Comparison of ENCODE assay signal across 10 cellular contexts in the genomic region with DNA sequence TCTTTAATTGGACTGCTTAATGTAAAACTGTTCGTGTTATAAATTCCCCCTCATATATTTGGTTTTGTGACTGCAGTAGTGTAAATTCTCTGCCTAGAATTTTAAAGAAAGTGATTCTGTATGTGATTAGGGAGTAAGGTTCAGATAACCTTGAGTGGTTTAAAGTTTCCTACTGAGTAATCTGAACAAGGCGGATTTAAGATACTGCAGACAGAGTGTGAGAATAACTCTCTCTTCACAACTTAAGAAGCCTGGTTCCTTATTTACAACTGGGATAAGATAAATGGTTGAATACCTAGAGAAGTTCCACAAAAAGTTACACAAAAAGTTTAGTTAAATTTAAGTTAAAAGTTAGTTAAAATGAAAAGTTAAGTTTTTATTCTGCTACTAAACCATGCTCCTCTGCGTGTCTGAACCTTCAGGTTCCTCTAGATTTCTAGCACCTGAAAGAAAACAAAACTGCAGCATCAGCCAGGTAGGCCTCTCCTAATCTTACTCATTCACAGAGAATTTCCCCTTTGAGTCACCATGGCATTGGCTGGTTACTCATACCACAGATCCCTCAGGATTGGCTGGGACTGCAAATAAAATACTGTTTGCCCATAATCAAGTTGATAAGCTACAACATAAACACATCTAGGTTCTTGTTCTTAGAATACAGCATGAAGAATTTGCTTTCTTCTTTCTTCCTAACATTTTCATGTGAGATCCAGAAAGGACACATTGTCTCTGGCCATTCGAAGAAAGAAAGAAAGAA. TPM values are rescaled to one million over a fixed set of nuclear protein-coding genes. Genes with fewer than 3 reads are reported as not detected.
DNase-seq lines count a peak whose midpoint lies in the region; ATAC-seq, FAIRE-seq and TF ChIP-seq lines count a peak whose summit lies in the region.
"Had no signal": no experiment of that assay in that cellular context is flagged by ENCODE, and none has a peak within 500 bp of the region (broad histone marks: within the 10 kb centered on the region; RNA-seq: fewer than 3 reads in every experiment).

TSS of gene ARL14 (plus strand) at position 614 of the 757 bp plus-strand sequence. CDS start 187 bp downstream, outside the sequence.

- peaks cover 2% of the 10 kb centered on the region for H3K36me3 Mint-ChIP-seq in T-helper 17 cell (ENCODE audit: low read depth)

- no peak for TF ChIP-seq CTCF in hepatocyte (IDR thresholded peaks at IDR 0.05; ENCODE audit: poor library complexity)

- H2AFZ ChIP-seq in hepatocyte, result peak within 1 kb of the TSS; percentile 17

- H3K27me3 ChIP-seq in hepatocyte (no peaks in the 10 kb centered on the region), small intestine (ENCODE audit: control insufficient read depth in 2 of 2, insufficient read depth in 2 of 2, low read length in 2 of 2) (no peaks in the 10 kb centered on the region), H7 (ENCODE audit: control insufficient read depth, insufficient read depth, low read length) (no peaks in the 10 kb centered on the region)

- no peaks in the 10 kb centered on the region for H3K9me2 ChIP-seq in hepatocyte (replicated peaks; ENCODE audit: insufficient read depth)

- H3K9me3 ChIP-seq in hepatocyte (ENCODE audit: low read depth), result no peaks in the 10 kb centered on the region
- H3K9me3 ChIP-seq in small intestine (ENCODE audit: control insufficient read depth, low read depth), result no peaks in the 10 kb centered on the region
- no peaks in the 10 kb centered on the region for H3K9me3 ChIP-seq in T-helper 17 cell (ENCODE audit: control insufficient read depth, low read length, poor library complexity, severe bottlenecking)

- peak within 1 kb of the TSS; percentile 70 for H3K4me2 ChIP-seq in hepatocyte

- no peaks in the 10 kb centered on the region for H3K36me3 ChIP-seq in hepatocyte (replicated peaks; ENCODE audit: insufficient read depth, low read depth)
- no peaks in the 10 kb centered on the region for H3K36me3 ChIP-seq in small intestine (ENCODE audit: control insufficient read depth in 2 of 2, insufficient read depth in 2 of 2, low read length in 2 of 2)
- H3K36me3 ChIP-seq in H7 (replicated peaks; ENCODE audit: control insufficient read depth, insufficient read depth, low read length), result no peaks in the 10 kb centered on the region

- H3K27me3 Mint-ChIP-seq in T-helper 17 cell, result peaks cover 17% of the 10 kb centered on the region

- DNase-seq in H4 (ENCODE audit: low spot score) (peak; percentile 74), RKO (ENCODE audit: low spot score) (peak; percentile 47), hepatocyte (ENCODE audit: low spot score) (peak; percentile 78), small intestine (peak; percentile 96), H7 (no peak), T-helper 17 cell (no peak), middle frontal gyrus (ENCODE audit: extremely low spot score, low spot score) (no peak)
- DNase-seq: activated effector memory CD4-positive, alpha-beta T cell treated with Interleukin-2 at 50 U/mL for 16 hours had no signal

- H3K4me3 Mint-ChIP-seq in T-helper 17 cell, result no peak within 1 kb of the TSS
- H3K4me3 Mint-ChIP-seq: stimulated activated naive CD8-positive, alpha-beta T cell treated with anti-CD3 and anti-CD28 coated beads, Interleukin-15, Interleukin-2, amounts not matched to agents 100 ng/mL and 50 ng/mL, for 24 hours had no signal

- H3K4me1 ChIP-seq in hepatocyte (ENCODE audit: insufficient read depth) (peaks cover 39% of the 10 kb centered on the region), small intestine (ENCODE audit: control insufficient read depth in 2 of 2, insufficient read depth in 1 of 2, low read depth in 1 of 2, low read length in 1 of 2) (no peaks in the 10 kb centered on the region)

- no peaks in the 10 kb centered on the region for H3K79me2 ChIP-seq in hepatocyte

- H3K27ac ChIP-seq in hepatocyte (peak within 1 kb of the TSS; percentile 96), small intestine (ENCODE audit: low read depth in 1 of 2, low read length in 1 of 2) (peak within 1 kb of the TSS; percentile 53 to 91)

- peak; percentile 75 for FAIRE-seq in small intestine (lab: Jason Lieb, UNC)

- H3K4me3 ChIP-seq in hepatocyte (no peak within 1 kb of the TSS), small intestine (ENCODE audit: low read depth in 1 of 2, low read length in 2 of 2) (peak within 1 kb of the TSS in 1 of 2 donors; percentile 48), H7 (ENCODE audit: insufficient read depth, low read depth, low read length) (no peak within 1 kb of the TSS)

- no peaks in the 10 kb centered on the region for H4K20me1 ChIP-seq in hepatocyte (ENCODE audit: insufficient read depth, poor library complexity, severe bottlenecking)

- whole genome bisulfite sequencing in hepatocyte (ENCODE audit: low lambda C conversion rate, missing lambda C conversion rate), result 72% methylated on average over 4 of the region's 4 CpGs
- WGBS in small intestine, 3 donors, result 23 to 67% (median 43%) methylated on average over 4 of the region's 4 CpGs

- no peaks in the 10 kb centered on the region for H3K4me1 Mint-ChIP-seq in T-helper 17 cell

- ATAC-seq in GM21360 (IDR thresholded peaks at IDR 0.05; ENCODE audit: unreplicated experiment) (no peak), T-helper 17 cell (no peak)

- no peak within 1 kb of the TSS for H3K27ac Mint-ChIP-seq in T-helper 17 cell
- H3K27ac Mint-ChIP-seq: stimulated activated naive CD8-positive, alpha-beta T cell treated with anti-CD3 and anti-CD28 coated beads, Interleukin-15, Interleukin-2, amounts not matched to agents 100 ng/mL and 50 ng/mL, for 24 hours had no signal

RNA-seq across cellular contexts. Expression of gene ARL14, which starts in this region (rescaled TPM):
- total RNA-seq in H4 (2014; rRNA removed; shearing (Covaris generic)), result 0.47 and 1.4 TPM in 2 replicates
- total RNA-seq in hepatocyte, result 6.4 and 13.2 TPM in 2 replicates
- 9.2 and 11.5 TPM in 2 replicates for polyA plus RNA-seq in hepatocyte
- polyA plus RNA-seq in small intestine, result 100 to 1,000 TPM in 2 of 3 donors, 1 to 10 TPM in 1; 7.2 to 211 (median 120) TPM
- 0.07 TPM in 1 of 2 replicates, not detected in the other for total RNA-seq in H7 (2014; rRNA removed; shearing (Covaris generic))
- not detected for total RNA-seq in T-helper 17 cell

Comparison
In these comparisons a context has a peak if more than half of its experiments do, and no peak if none do; other contexts are left out.
1. DNase-seq: peak in H4 (single experiment), RKO (single experiment), hepatocyte (single experiment) and small intestine (single experiment); none in H7 (single experiment), T-helper 17 cell (0 of 3) and middle frontal gyrus (single experiment).